In the genomic region with DNA sequence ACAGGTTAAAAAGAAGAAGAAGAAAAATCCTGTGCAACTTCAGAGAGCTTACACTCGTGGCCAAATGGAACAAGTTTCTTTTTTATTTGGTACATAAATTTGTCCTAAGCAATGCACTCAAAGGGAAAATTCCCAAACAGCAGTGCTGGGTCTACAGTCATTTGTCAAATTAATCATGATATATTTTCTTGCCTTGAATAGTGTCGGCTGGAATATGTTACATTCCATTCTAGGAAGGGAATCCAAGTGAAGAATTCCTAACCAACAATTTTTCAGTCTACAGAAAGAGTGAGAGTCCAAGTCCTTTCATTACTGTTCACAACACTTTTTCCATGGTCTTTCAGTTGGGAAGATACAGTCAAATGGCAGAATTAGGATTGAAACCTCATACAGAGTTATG, we compare ENCODE assay signal across 17 cellular contexts.
"Had no signal": no experiment of that assay in that cellular context is flagged by ENCODE, and none has a peak within 500 bp of the region (broad histone marks: within the 10 kb centered on the region; RNA-seq: fewer than 3 reads in every experiment).

No MANE protein-coding gene starts in this region.

- H3K27me3 ChIP-seq: ovary, tibial nerve had no signal

- H3K36me3 ChIP-seq: ovary, prostate gland had no signal

- H3K4me1 ChIP-seq: prostate gland, tibial nerve had no signal

- H3K9me3 ChIP-seq: ovary, prostate gland, tibial nerve had no signal

- H3K4me3 ChIP-seq: coronary artery, lung, ovary, prostate gland, tibial nerve had no signal

- H3K27ac ChIP-seq: ovary, prostate gland, tibial nerve, VCaP had no signal

- DNase-seq: activated CD4-positive, alpha-beta T cell treated with anti-CD3 and anti-CD28 coated beads, Interleukin-2, amount 10 ng/mL, durations not matched to agents 7 days and 5 days; activated CD4-positive, CD25-positive, alpha-beta regulatory T cell treated with anti-CD3 and anti-CD28 coated beads, Interleukin-2, amount 50 U/mL, for 72 hours; activated CD8-positive, alpha-beta memory T cell treated with anti-CD3 and anti-CD28 coated beads, Interleukin-2, amount 10 ng/mL, durations not matched to agents 7 days and 5 days; activated CD8-positive, alpha-beta T cell treated with anti-CD3 and anti-CD28 coated beads for 36 hours; activated effector memory CD4-positive, alpha-beta T cell treated with anti-CD3 and anti-CD28 coated beads, Interleukin-2, amount 50 U/mL, for 16 hours; activated naive CD4-positive, alpha-beta T cell treated with anti-CD3 and anti-CD28 coated beads, Interleukin-2, amount 10 ng/mL, durations not matched to agents 7 days and 5 days; activated naive CD8-positive, alpha-beta T cell treated with anti-CD3 and anti-CD28 coated beads, Interleukin-2, amount 50 U/mL, for 24 hours; activated T-cell treated with anti-CD3 and anti-CD28 coated beads for 4 hours; endodermal cell; foreskin fibroblast; ovary; stimulated activated CD4-positive, alpha-beta T cell treated with anti-CD3 and anti-CD28 coated beads, Interleukin-4, amount 100 ng/mL, for 4 hours had no signal
